Comparison of ENCODE assay signal across 24 cellular contexts in genomic region chr22:44493206-44493605, GRCh38. TPM values are rescaled to one million over a fixed set of nuclear protein-coding genes. Genes with fewer than 3 reads are reported as not detected.
DNase-seq lines count a peak whose midpoint lies in the region; ATAC-seq and TF ChIP-seq lines count a peak whose summit lies in the region.
"Had no signal": no experiment of that assay in that cellular context is flagged by ENCODE, and none has a peak within 500 bp of the region (broad histone marks: within the 10 kb centered on the region; RNA-seq: fewer than 3 reads in every experiment).

No MANE protein-coding gene starts in this region.

- peaks cover 17 to 45% (median 31%) of the 10 kb centered on the region in 10 experiments for H3K4me1 ChIP-seq in BLaER1 treated with 17β-estradiol and CSF1 and Interleukin-3, amounts not matched to agents 10 nM and 100 nM
- H3K4me1 ChIP-seq in HEK293 (ENCODE audit: control insufficient read depth, insufficient read depth, low read length), result no peaks in the 10 kb centered on the region
- peaks cover 6% of the 10 kb centered on the region for H3K4me1 ChIP-seq in Caco-2
- peaks cover 8 to 34% (median 14%) of the 10 kb centered on the region in 3 donors for H3K4me1 ChIP-seq in esophagus squamous epithelium
- H3K4me1 ChIP-seq in foreskin keratinocyte, result no peaks in the 10 kb centered on the region
- H3K4me1 ChIP-seq: parathyroid adenoma had no signal

- CTCF ChIA-PET in HEK293 (lab: Yijun Ruan, JAX) (interaction anchor here (0.6 kb wide), 1 partner anchor 55 kb away, joined by 3 read pairs; no protein-coding TSS in a partner anchor), Caco-2 (lab: Charles Lee) (no interaction called here)

- no peak overlapping the region for H3K9ac ChIP-seq in BLaER1 treated with 17β-estradiol and CSF1 and Interleukin-3, amounts not matched to agents 10 nM and 100 nM
- H3K9ac ChIP-seq in neural cell (ENCODE audit: low read length), result no peak overlapping the region
- H3K9ac ChIP-seq: parathyroid adenoma had no signal

- H3K9me3 Mint-ChIP-seq in activated T-helper 17 cell treated with anti-CD3 and anti-CD28 coated beads, Interleukin-2, amount 50 U/mL, for 72 hours, result peaks cover 7% of the 10 kb centered on the region
- H3K9me3 Mint-ChIP-seq in Caco-2 (ENCODE audit: unreplicated experiment), result no peaks in the 10 kb centered on the region
- H3K9me3 Mint-ChIP-seq: GM23338 had no signal

- H3K9me3 ChIP-seq in BLaER1 treated with 17β-estradiol and CSF1 and Interleukin-3, amounts not matched to agents 10 nM and 100 nM (replicated peaks in 1 of 11), result peaks cover 0 to 24% (median 6%) of the 10 kb centered on the region in 11 experiments; a peak in 11 of 22 replicates
- H3K9me3 ChIP-seq in HEK293 (ENCODE audit: control insufficient read depth, insufficient read depth, low read depth, low read length), result no peaks in the 10 kb centered on the region
- H3K9me3 ChIP-seq in neural cell (ENCODE audit: low read length), result peaks cover 9% of the 10 kb centered on the region
- no peaks in the 10 kb centered on the region for H3K9me3 ChIP-seq in Caco-2
- H3K9me3 ChIP-seq in esophagus squamous epithelium, result no peaks in the 10 kb centered on the region
- H3K9me3 ChIP-seq: lower lobe of right lung, right lobe of liver, thyroid gland had no signal

- H3K27ac Mint-ChIP-seq in activated T-helper 17 cell treated with anti-CD3 and anti-CD28 coated beads, Interleukin-2, amount 50 U/mL, for 72 hours, result peak overlapping the region; percentile 90
- no peak overlapping the region for H3K27ac Mint-ChIP-seq in Caco-2 (ENCODE audit: unreplicated experiment)
- H3K27ac Mint-ChIP-seq: GM23338 had no signal

- peaks cover 19% of the 10 kb centered on the region for H3K4me1 Mint-ChIP-seq in activated T-helper 17 cell treated with anti-CD3 and anti-CD28 coated beads, Interleukin-2, amount 50 U/mL, for 72 hours
- H3K4me1 Mint-ChIP-seq in Caco-2 (ENCODE audit: low read depth, unreplicated experiment), result no peaks in the 10 kb centered on the region

- H4K20me1 ChIP-seq in BLaER1 treated with 17β-estradiol and CSF1 and Interleukin-3, amounts not matched to agents 10 nM and 100 nM, result peaks cover 0 to 51% (median 0%) of the 10 kb centered on the region in 11 experiments; a peak in 4 of 22 replicates
- H4K20me1 ChIP-seq in neural cell (ENCODE audit: insufficient read depth), result no peaks in the 10 kb centered on the region

- H3K79me2 ChIP-seq in neural cell (replicated peaks; ENCODE audit: insufficient read depth, low read length), result peaks cover 29% of the 10 kb centered on the region
- H3K79me2 ChIP-seq: parathyroid adenoma had no signal

- intact Hi-C loops in Caco-2 (cut with micrococcal nuclease; ENCODE audit: unreplicated experiment) (no loop called here), esophagus squamous epithelium (cut with DNase I) (no loop called here)

- no peak for ATAC-seq in activated T-helper 17 cell treated with anti-CD3 and anti-CD28 coated beads, Interleukin-2, amount 50 U/mL, for 72 hours (replicated peaks)
- no peak for ATAC-seq in foreskin keratinocyte
- ATAC-seq: GM23338, K562, lower lobe of right lung, right lobe of liver had no signal

- H3K27me3 ChIP-seq in BLaER1 treated with 17β-estradiol and CSF1 and Interleukin-3, amounts not matched to agents 10 nM and 100 nM, result no peaks in the 10 kb centered on the region
- no peaks in the 10 kb centered on the region for H3K27me3 ChIP-seq in neural cell (ENCODE audit: insufficient read depth, low read depth, low read length)
- H3K27me3 ChIP-seq in Caco-2 (replicated peaks; ENCODE audit: control insufficient read depth, insufficient read depth, low read length), result no peaks in the 10 kb centered on the region
- no peaks in the 10 kb centered on the region for H3K27me3 ChIP-seq in esophagus squamous epithelium
- H3K27me3 ChIP-seq in foreskin keratinocyte, result no peaks in the 10 kb centered on the region
- H3K27me3 ChIP-seq: dorsolateral prefrontal cortex, right lobe of liver, thyroid gland had no signal

- H3K27ac ChIP-seq in BLaER1 treated with 17β-estradiol and CSF1 and Interleukin-3, amounts not matched to agents 10 nM and 100 nM, result no peak overlapping the region
- H3K27ac ChIP-seq in HEK293 (ENCODE audit: extremely low read depth, low read depth, low read length) (no peak overlapping the region), neural cell (ENCODE audit: low read length) (no peak overlapping the region), esophagus squamous epithelium (peak overlapping the region in 1 of 4 donors; percentile 9), foreskin keratinocyte (no peak overlapping the region)
- H3K27ac ChIP-seq: dorsolateral prefrontal cortex, epithelial cell of prostate, lower lobe of right lung, parathyroid adenoma, right lobe of liver, thyroid gland had no signal

- no peak for TF ChIP-seq RAD21 in neural cell (conservative IDR thresholded peaks at IDR 0.05)

- no peak overlapping the region for H3K4me3 ChIP-seq in BLaER1 treated with 17β-estradiol and CSF1 and Interleukin-3, amounts not matched to agents 10 nM and 100 nM
- no peak overlapping the region for H3K4me3 ChIP-seq in HEK293 (ENCODE audit: low read depth, low read length)
- H3K4me3 ChIP-seq in neural cell (ENCODE audit: low read length), result peak overlapping the region; percentile 14
- H3K4me3 ChIP-seq in Caco-2 (ENCODE audit: low read depth, low read length), result no peak overlapping the region
- H3K4me3 ChIP-seq in esophagus squamous epithelium, result no peak overlapping the region
- H3K4me3 ChIP-seq: dorsolateral prefrontal cortex, GM23338, K562, lower lobe of right lung, right lobe of liver, thyroid gland had no signal

- DNase-seq in Caco-2 (no peak), esophagus squamous epithelium (lab: John Stamatoyannopoulos, UW) (no peak), foreskin keratinocyte (no peak)
- DNase-seq: activated CD4-positive, alpha-beta T cell treated with anti-CD3 and anti-CD28 coated beads for 1 hour; amygdala; DND-41; dorsolateral prefrontal cortex; foreskin fibroblast; hypothalamus; islet precursor cell; lower lobe of right lung; NCI-H187 treated with DMSO at 0.1 percent for 48 hours; NCI-H226; NCI-H774; right lobe of liver; thyroid gland had no signal

- no peaks in the 10 kb centered on the region for H3K27me3 Mint-ChIP-seq in activated T-helper 17 cell treated with anti-CD3 and anti-CD28 coated beads, Interleukin-2, amount 50 U/mL, for 72 hours
- peaks cover 3% of the 10 kb centered on the region for H3K27me3 Mint-ChIP-seq in Caco-2 (ENCODE audit: insufficient read depth, unreplicated experiment)

- no TSS peak for BruUV-seq in Caco-2 (replicated peaks; lab: Mats Ljungman, UMichigan)

- TF ChIP-seq POLR2A in esophagus squamous epithelium (IDR thresholded peaks at IDR 0.05), result no peak

- WGBS in esophagus squamous epithelium, 2 donors, result 77 to 86% methylated on average over 4 of the region's 4 CpGs

- H3K4me3 Mint-ChIP-seq in activated T-helper 17 cell treated with anti-CD3 and anti-CD28 coated beads, Interleukin-2, amount 50 U/mL, for 72 hours, result peak overlapping the region; percentile 48
- H3K4me3 Mint-ChIP-seq in Caco-2 (ENCODE audit: unreplicated experiment), result no peak overlapping the region
- H3K4me3 Mint-ChIP-seq: GM23338 had no signal

- no peak for TF ChIP-seq EP300 in neural cell (conservative IDR thresholded peaks at IDR 0.05; ENCODE audit: poor library complexity, severe bottlenecking)

- no peak overlapping the region for H2AFZ ChIP-seq in neural cell (ENCODE audit: low read depth, low read length)
- H2AFZ ChIP-seq: GM23338, parathyroid adenoma had no signal

- H3F3A ChIP-seq in neural cell (ENCODE audit: insufficient read depth, low read length, poor library complexity, severe bottlenecking), result no peaks in the 10 kb centered on the region

- no peaks in the 10 kb centered on the region for H3K36me3 Mint-ChIP-seq in activated T-helper 17 cell treated with anti-CD3 and anti-CD28 coated beads, Interleukin-2, amount 50 U/mL, for 72 hours (ENCODE audit: low read depth)
- peaks cover 5% of the 10 kb centered on the region for H3K36me3 Mint-ChIP-seq in Caco-2 (ENCODE audit: insufficient read depth, unreplicated experiment)

- H3K36me3 ChIP-seq in BLaER1 treated with 17β-estradiol and CSF1 and Interleukin-3, amounts not matched to agents 10 nM and 100 nM, result peaks cover 0 to 40% (median 28%) of the 10 kb centered on the region in 11 experiments; a peak in 21 of 22 replicates
- H3K36me3 ChIP-seq in HEK293 (ENCODE audit: control insufficient read depth in 2 of 2, insufficient read depth in 1 of 2, low read length in 2 of 2), result peaks cover 0 to 34% of the 10 kb centered on the region in 2 experiments; a peak in 1 of 3 replicates
- peaks cover 21% of the 10 kb centered on the region for H3K36me3 ChIP-seq in neural cell (ENCODE audit: insufficient read depth, low read length)
- H3K36me3 ChIP-seq in Caco-2 (ENCODE audit: control insufficient read depth, insufficient read depth, low read length), result peaks cover 1% of the 10 kb centered on the region; the same call in 1 of the 2 replicates
- H3K36me3 ChIP-seq in esophagus squamous epithelium, result peaks cover 0 to 8% (median 0%) of the 10 kb centered on the region in 3 donors
- H3K36me3 ChIP-seq: lower lobe of right lung, right lobe of liver, thyroid gland had no signal

- POLR2A ChIA-PET in HEK293 (lab: Yijun Ruan, JAX), result no interaction called here
- POLR2A ChIA-PET in Caco-2 (lab: Charles Lee), result no interaction called here

- H3K9me2 ChIP-seq in neural cell (ENCODE audit: insufficient read depth, low read length), result no peaks in the 10 kb centered on the region

- peak overlapping the region; percentile 13 to 71 (median 49); a peak in 17 of 22 replicates for H3K4me2 ChIP-seq in BLaER1 treated with 17β-estradiol and CSF1 and Interleukin-3, amounts not matched to agents 10 nM and 100 nM
- no peak overlapping the region for H3K4me2 ChIP-seq in neural cell (ENCODE audit: low read length)
- H3K4me2 ChIP-seq: GM23338 had no signal

- TF ChIP-seq CTCF in HEK293 (tag by site-specific recombination; IDR thresholded peaks at IDR 0.05) (no peak), neural cell (IDR thresholded peaks at IDR 0.05; ENCODE audit: poor library complexity, severe bottlenecking) (no peak), Caco-2 (IDR thresholded peaks at IDR 0.05; ENCODE audit: insufficient read depth in 1 of 2, low read depth in 1 of 2, low read length in 1 of 2, severe bottlenecking in 1 of 2, unreplicated experiment in 1 of 2) (no peak), esophagus squamous epithelium (IDR thresholded peaks at IDR 0.05) (no peak), foreskin keratinocyte (conservative IDR thresholded peaks at IDR 0.05) (no peak)

TF ChIP-seq in HEK293, 187 proteins besides CTCF, POLR2A, EP300 and RAD21 (continues in another document):
- TF ChIP-seq ZFP69B (tag by site-specific recombination; IDR thresholded peaks at IDR 0.05), result no peak
- TF ChIP-seq ZNF623 (tag by site-specific recombination; IDR thresholded peaks at IDR 0.05), result no peak

RNA-seq across cellular contexts. Expression of gene RTL6, which starts 4.8 kb away (rescaled TPM):
- 1 to 10 TPM; 5.8 to 6.3 TPM for total RNA-seq in activated T-helper 17 cell treated with anti-CD3 and anti-CD28 coated beads, Interleukin-2, amount 50 U/mL, for 72 hours
- 35.8 and 36.8 TPM in 2 replicates for polyA plus RNA-seq in neural cell
- polyA minus RNA-seq in neural cell, result 70.3 and 71.8 TPM in 2 replicates
- total RNA-seq in Caco-2 (2022), result 12.8 and 13.4 TPM in 2 replicates
- 10 to 100 TPM in 1 of 4 donors, 1 to 10 TPM in 3; 6.7 to 16.6 (median 8.4) TPM for total RNA-seq in esophagus squamous epithelium
- 10.8 and 13.3 TPM in 2 replicates for total RNA-seq in foreskin keratinocyte
- 3.7 and 4.1 TPM in 2 replicates for polyA plus RNA-seq in foreskin keratinocyte
